Comparison of ENCODE assay signal across 9 cellular contexts in the genomic region with DNA sequence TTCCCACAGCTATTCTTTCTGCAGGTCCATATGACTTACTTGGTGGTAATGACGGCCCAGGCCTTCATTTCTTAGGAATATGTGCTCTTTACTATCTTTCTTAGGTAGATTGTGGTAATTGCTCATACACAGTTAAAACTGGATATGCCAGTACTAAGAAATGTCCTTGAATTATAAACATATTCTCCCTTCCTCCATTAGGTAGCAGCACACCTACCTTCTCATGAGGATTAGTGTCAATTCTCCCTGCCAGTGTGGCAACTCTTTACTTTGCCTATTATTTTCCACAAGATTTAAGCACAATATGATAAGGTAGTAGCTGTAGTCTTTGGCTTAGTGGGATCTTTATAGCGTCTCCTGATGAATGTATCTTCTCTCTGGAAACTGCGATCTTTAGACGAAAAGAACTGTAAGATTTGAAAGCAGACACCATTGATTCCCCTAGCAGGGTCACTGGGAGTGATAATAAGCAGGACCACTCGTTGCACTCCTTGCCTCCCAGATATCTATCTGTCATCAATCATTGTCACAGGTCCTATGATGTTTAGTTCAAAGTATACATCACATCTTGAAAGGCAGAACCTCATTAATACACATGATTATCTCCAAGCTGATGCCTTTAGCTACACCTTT.
DNase-seq lines count a peak whose midpoint lies in the region; ATAC-seq, FAIRE-seq and TF ChIP-seq lines count a peak whose summit lies in the region.
"Had no signal": no experiment of that assay in that cellular context is flagged by ENCODE, and none has a peak within 500 bp of the region (broad histone marks: within the 10 kb centered on the region; RNA-seq: fewer than 3 reads in every experiment).

No MANE protein-coding gene starts in this region.

- H3K4me3 ChIP-seq in adrenal gland, result no peak overlapping the region
- H3K4me3 ChIP-seq in effector memory CD4-positive, alpha-beta T cell (ENCODE audit: insufficient read depth, low read depth, low read length, poor library complexity, severe bottlenecking), result no peak overlapping the region

- no peaks in the 10 kb centered on the region for H3K9me3 Mint-ChIP-seq in nephron
- no peaks in the 10 kb centered on the region for H3K9me3 Mint-ChIP-seq in activated naive CD4-positive, alpha-beta T cell treated with anti-CD3 and anti-CD28 coated beads for 36 hours
- H3K9me3 Mint-ChIP-seq in effector memory CD8-positive, alpha-beta T cell, result peaks cover 0 to 3% of the 10 kb centered on the region in 2 donors

- H3K27me3 Mint-ChIP-seq in nephron (ENCODE audit: low read depth), result no peaks in the 10 kb centered on the region
- H3K27me3 Mint-ChIP-seq in activated naive CD4-positive, alpha-beta T cell treated with anti-CD3 and anti-CD28 coated beads for 36 hours (ENCODE audit: low read depth), result no peaks in the 10 kb centered on the region
- no peaks in the 10 kb centered on the region for H3K27me3 Mint-ChIP-seq in effector memory CD8-positive, alpha-beta T cell

- H3K9me3 ChIP-seq in adrenal gland (replicated peaks in 1 of 3), result no peaks in the 10 kb centered on the region
- no peaks in the 10 kb centered on the region for H3K9me3 ChIP-seq in effector memory CD4-positive, alpha-beta T cell (ENCODE audit: control insufficient read depth, low read length)

- CTCF ChIA-PET in activated naive CD4-positive, alpha-beta T cell treated with anti-CD3 and anti-CD28 coated beads for 36 hours (lab: Charles Lee), result interaction anchor here (0.6 to 1.4 kb wide), 4 partner anchors 10 to 689 kb away, joined by 3 to 4 read pairs (median 3); no protein-coding TSS in a partner anchor

- DNase-seq in D721Med (ENCODE audit: insufficient read length, low spot score), result no peak
- DNase-seq in adrenal gland, result no peak
- DNase-seq in activated naive CD4-positive, alpha-beta T cell treated with anti-CD3 and anti-CD28 coated beads for 36 hours, result no peak
- DNase-seq in effector memory CD8-positive, alpha-beta T cell, result no peak
- DNase-seq in effector memory CD4-positive, alpha-beta T cell, result no peak

- intact Hi-C loops in adrenal gland (cut with DNase I), result no loop called here
- intact Hi-C loops in activated naive CD4-positive, alpha-beta T cell treated with anti-CD3 and anti-CD28 coated beads for 36 hours (cut with micrococcal nuclease), result no loop called here

- H3K27me3 ChIP-seq in adrenal gland, result no peaks in the 10 kb centered on the region
- no peaks in the 10 kb centered on the region for H3K27me3 ChIP-seq in effector memory CD4-positive, alpha-beta T cell (replicated peaks; ENCODE audit: control insufficient read depth, insufficient read depth, low read length, poor library complexity, severe bottlenecking)

- no peak overlapping the region for H3K27ac ChIP-seq in adrenal gland
- H3K27ac ChIP-seq in effector memory CD4-positive, alpha-beta T cell (ENCODE audit: insufficient read depth, low read length, poor library complexity, severe bottlenecking), result no peak overlapping the region

- no peak overlapping the region for H3K4me3 Mint-ChIP-seq in nephron
- no peak overlapping the region for H3K4me3 Mint-ChIP-seq in activated naive CD4-positive, alpha-beta T cell treated with anti-CD3 and anti-CD28 coated beads for 36 hours
- no peak overlapping the region for H3K4me3 Mint-ChIP-seq in effector memory CD8-positive, alpha-beta T cell

- TF ChIP-seq POLR2A in adrenal gland (IDR thresholded peaks at IDR 0.05), result no peak

- FAIRE-seq in D721Med (lab: Jason Lieb, UNC), result peak; percentile 70
- FAIRE-seq: islet of Langerhans had no signal

- H3K27ac Mint-ChIP-seq in nephron, result no peak overlapping the region
- H3K27ac Mint-ChIP-seq in activated naive CD4-positive, alpha-beta T cell treated with anti-CD3 and anti-CD28 coated beads for 36 hours, result no peak overlapping the region
- H3K27ac Mint-ChIP-seq in effector memory CD8-positive, alpha-beta T cell, result no peak overlapping the region

- no peaks in the 10 kb centered on the region for H3K36me3 ChIP-seq in adrenal gland (replicated peaks in 1 of 2)
- H3K36me3 ChIP-seq in effector memory CD4-positive, alpha-beta T cell (ENCODE audit: control insufficient read depth, insufficient read depth, low read length), result no peaks in the 10 kb centered on the region

- peak; percentile 50 for TF ChIP-seq CTCF in D721Med (IDR thresholded peaks at IDR 0.05; ENCODE audit: insufficient read depth, missing control alignments)
- peak in 5 of 6 experiments; percentile 9 to 43 (median 24) for TF ChIP-seq CTCF in adrenal gland (IDR thresholded peaks at IDR 0.05)
- peak; percentile 26 to 40 (median 28) for TF ChIP-seq CTCF in nephron (IDR thresholded peaks at IDR 0.05; ENCODE audit: unreplicated experiment in 3 of 3)

- no peaks in the 10 kb centered on the region for H3K4me1 Mint-ChIP-seq in nephron
- no peaks in the 10 kb centered on the region for H3K4me1 Mint-ChIP-seq in activated naive CD4-positive, alpha-beta T cell treated with anti-CD3 and anti-CD28 coated beads for 36 hours (ENCODE audit: low read depth)
- no peaks in the 10 kb centered on the region for H3K4me1 Mint-ChIP-seq in effector memory CD8-positive, alpha-beta T cell (ENCODE audit: low read depth in 2 of 2)

- no peaks in the 10 kb centered on the region for H3K4me1 ChIP-seq in adrenal gland (replicated peaks in 1 of 2)
- H3K4me1 ChIP-seq in effector memory CD4-positive, alpha-beta T cell (ENCODE audit: control insufficient read depth, insufficient read depth, low read length, poor library complexity, severe bottlenecking), result no peaks in the 10 kb centered on the region

- WGBS in adrenal gland, 4 donors, result 67 to 72% (median 68%) methylated on average over 5 of the region's 5 CpGs

- ATAC-seq in GM19455 (IDR thresholded peaks at IDR 0.05; ENCODE audit: unreplicated experiment) (peak; percentile 91), HG03457 (IDR thresholded peaks at IDR 0.05; ENCODE audit: unreplicated experiment) (peak; percentile 95)
- ATAC-seq in effector memory CD8-positive, alpha-beta T cell (replicated peaks), result no peak

- no peaks in the 10 kb centered on the region for H3K36me3 Mint-ChIP-seq in nephron (ENCODE audit: low read depth)
- no peaks in the 10 kb centered on the region for H3K36me3 Mint-ChIP-seq in activated naive CD4-positive, alpha-beta T cell treated with anti-CD3 and anti-CD28 coated beads for 36 hours (ENCODE audit: low read depth)
- no peaks in the 10 kb centered on the region for H3K36me3 Mint-ChIP-seq in effector memory CD8-positive, alpha-beta T cell (ENCODE audit: insufficient read depth)
